8 cellular contexts compared by ENCODE assay signal in the genomic region with DNA sequence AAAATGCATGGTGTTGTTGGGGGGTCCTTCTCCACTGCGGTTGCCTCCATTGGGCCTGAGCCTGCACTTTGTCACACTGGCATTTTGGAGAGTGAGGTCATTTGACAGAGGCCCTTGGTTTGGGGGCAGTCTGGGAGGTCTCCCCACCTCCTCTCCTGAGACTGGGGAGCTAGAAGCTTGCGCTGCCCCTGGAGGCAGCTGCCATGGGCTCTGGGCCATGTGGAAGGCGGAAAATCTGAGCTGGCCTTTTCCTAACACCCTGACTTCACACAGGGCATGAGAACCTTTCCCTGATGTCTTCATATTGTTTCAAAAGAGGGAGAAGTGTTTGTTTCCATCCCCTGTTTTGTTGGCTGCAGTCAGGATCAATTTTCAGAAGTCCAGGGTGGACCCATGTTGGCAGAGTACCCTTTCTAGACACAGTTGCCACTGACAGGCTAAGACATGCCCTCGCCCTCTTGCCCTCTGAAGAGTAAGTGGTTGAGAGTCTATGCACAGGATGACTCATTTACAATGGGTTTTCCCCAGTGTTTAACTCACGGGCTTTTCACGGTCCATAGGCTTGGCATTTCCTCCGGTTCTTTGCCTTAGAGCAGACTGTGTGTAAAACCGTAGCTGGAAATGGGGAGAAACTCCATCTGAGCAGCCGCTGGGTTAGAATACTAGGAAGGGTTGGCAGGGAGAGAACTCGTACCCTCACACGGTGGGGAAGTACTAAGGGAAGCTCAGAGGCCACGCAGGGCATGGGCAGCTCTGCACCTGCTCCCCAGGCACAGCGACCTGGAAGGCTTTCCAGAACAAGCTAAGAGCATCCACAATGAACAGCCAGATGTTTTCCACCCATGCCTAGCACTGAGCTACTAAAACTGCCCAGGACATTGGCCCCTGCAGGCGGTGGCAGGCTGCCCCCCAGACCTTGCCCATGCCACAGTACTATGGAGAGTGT.
DNase-seq lines count a peak whose midpoint lies in the region; ATAC-seq and TF ChIP-seq lines count a peak whose summit lies in the region.

No MANE protein-coding gene starts in this region.

- H2AK9ac ChIP-seq in IMR-90 (replicated peaks; ENCODE audit: low read depth, low read length, poor library complexity) = peak overlapping the region; percentile 29

- dilution Hi-C loops in IMR-90 (cut with HindIII; ENCODE audit: low sequenced_read_pairs, unreplicated experiment) = no loop called here

- intact Hi-C loops in IMR-90 (cut with micrococcal nuclease) = no loop called here

- WGBS in IMR-90 (ENCODE audit: extremely low coverage in 2 of 2, insufficient read length in 1 of 2), 2 experiments = 87% methylated on average over 3 of the region's 14 CpGs; no CpG with 5 or more reads in 1 of the 2 experiments

- H3K9me3 ChIP-seq in IMR-90 (ENCODE audit: control insufficient read depth, insufficient read depth, low read length) (peaks cover 2% of the 10 kb centered on the region), BE2C (no peaks in the 10 kb centered on the region; the same call in 1 of the 2 replicates)

- H3K4me2 ChIP-seq in IMR-90 (ENCODE audit: low read depth, low read length) = no peak overlapping the region

- H3K4me1 ChIP-seq in IMR-90 (ENCODE audit: control insufficient read depth, insufficient read depth, low read length) = peaks cover 4% of the 10 kb centered on the region; the same call in 1 of the 2 replicates
- no peaks in the 10 kb centered on the region for H3K4me1 ChIP-seq in BE2C

- TF ChIP-seq POLR2A in IMR-90 (IDR thresholded peaks at IDR 0.05; ENCODE audit: low read depth, low read length) = no peak

- in situ Hi-C loops in IMR-90 (cut with MboI; ENCODE audit: low sequenced_read_pairs) = no loop called here

- H3K36me3 ChIP-seq in IMR-90 (ENCODE audit: control insufficient read depth, insufficient read depth, low read length) = no peaks in the 10 kb centered on the region
- H3K36me3 ChIP-seq in BE2C = no peaks in the 10 kb centered on the region

- no peak overlapping the region; the same call in 1 of the 2 replicates for H3K18ac ChIP-seq in IMR-90 (ENCODE audit: low read depth, low read length)

- no TSS peak for BruUV-seq in IMR-90 (replicated peaks; lab: Mats Ljungman, UMichigan)

- no peaks in the 10 kb centered on the region for H3K9me1 ChIP-seq in IMR-90 (ENCODE audit: insufficient read depth, low read length)

- H2AK5ac ChIP-seq in IMR-90 (ENCODE audit: low read depth, low read length) = no peak overlapping the region

- TF ChIP-seq RAD21 in IMR-90 (IDR thresholded peaks at IDR 0.05; ENCODE audit: low read length) = no peak

- no peak overlapping the region for H4K91ac ChIP-seq in IMR-90 (ENCODE audit: insufficient read depth, low read depth, low read length)

- H2BK120ac ChIP-seq in IMR-90 (ENCODE audit: low read depth, low read length) = no peak overlapping the region

- POLR2A ChIA-PET in IMR-90 (lab: Charles Lee; ENCODE audit: unreplicated experiment) = no interaction called here

- H4K20me1 ChIP-seq in IMR-90 (ENCODE audit: insufficient read depth, low read length) = no peaks in the 10 kb centered on the region

- DNase-seq in DMS153 treated with DMSO at 0.1 percent for 48 hours (lab: John Stamatoyannopoulos, UW; ENCODE audit: unreplicated experiment) (peak; percentile 95), IMR-90 (peak; percentile 65), NCI-H82 treated with DMSO at 0.1 percent for 48 hours (lab: John Stamatoyannopoulos, UW; ENCODE audit: unreplicated experiment) (no peak), BE2C (no peak), activated gamma-delta T cell (lab: John Stamatoyannopoulos, UW) (no peak), caudate nucleus (lab: John Stamatoyannopoulos, UW) (no peak)

- no peak overlapping the region; the same call in 1 of the 2 replicates for H4K5ac ChIP-seq in IMR-90 (ENCODE audit: low read depth, low read length)

- H3K23ac ChIP-seq in IMR-90 (ENCODE audit: low read depth, low read length) = no peak overlapping the region

- H3K56ac ChIP-seq in IMR-90 (ENCODE audit: extremely low read depth, insufficient read depth, low read length) = no peak overlapping the region

- TF ChIP-seq CTCF in IMR-90 (conservative IDR thresholded peaks at IDR 0.05; ENCODE audit: low read depth, low read length) (no peak), BE2C (IDR thresholded peaks at IDR 0.05; ENCODE audit: low read depth, low read length) (no peak)

- H3K27me3 ChIP-seq in IMR-90 (ENCODE audit: control insufficient read depth, insufficient read depth, low read length) (no peaks in the 10 kb centered on the region), BE2C (no peaks in the 10 kb centered on the region)

- H2BK5ac ChIP-seq in IMR-90 (ENCODE audit: low read depth, low read length, poor library complexity, severe bottlenecking) = no peak overlapping the region

- CTCF ChIA-PET in IMR-90 (lab: Yijun Ruan, JAX) = no interaction called here

- H3K4me3 ChIP-seq in IMR-90 (ENCODE audit: insufficient read depth, low read depth, low read length) (no peak overlapping the region), BE2C (ENCODE audit: low read depth, low read length) (no peak overlapping the region)

- no peaks in the 10 kb centered on the region for H3K79me1 ChIP-seq in IMR-90 (ENCODE audit: low read depth in 1 of 2, low read length in 2 of 2)

- ATAC-seq in GM21526 (IDR thresholded peaks at IDR 0.05; ENCODE audit: low FRiP score, unreplicated experiment) (peak; percentile 73), IMR-90 (ENCODE audit: low read depth) (peak; percentile 94), esophagus mucosa (peak; percentile 95)

- no peak overlapping the region for H2BK20ac ChIP-seq in IMR-90 (ENCODE audit: low read depth, low read length)

- H3K4ac ChIP-seq in IMR-90 (ENCODE audit: low read depth, low read length) = no peak overlapping the region

- H2AFZ ChIP-seq in IMR-90 (replicated peaks; ENCODE audit: low read length, poor library complexity) = no peak overlapping the region

- H3K14ac ChIP-seq in IMR-90 (replicated peaks; ENCODE audit: low read depth, low read length) = no peak overlapping the region

- no peak overlapping the region for H4K8ac ChIP-seq in IMR-90 (ENCODE audit: low read depth in 2 of 2, low read length in 2 of 2)

- no peak overlapping the region for H3K27ac ChIP-seq in IMR-90 (ENCODE audit: insufficient read depth, low read length)
- no peak overlapping the region for H3K27ac ChIP-seq in caudate nucleus (ENCODE audit: low read depth, low read length)

- H3K9ac ChIP-seq in IMR-90 (ENCODE audit: low read depth, low read length) = no peak overlapping the region

- H2BK15ac ChIP-seq in IMR-90 (ENCODE audit: low read depth, low read length) = no peak overlapping the region

TF ChIP-seq in IMR-90, 13 proteins besides CTCF, POLR2A, EP300 and RAD21:
- TF ChIP-seq MAFK (IDR thresholded peaks at IDR 0.05; ENCODE audit: low read depth, low read length) (no peak), BHLHE40 (IDR thresholded peaks at IDR 0.05; ENCODE audit: low read depth, low read length) (no peak)

Comparison
In these comparisons a context has a peak if more than half of its experiments do, and no peak if none do; other contexts are left out.
1. DNase-seq: peak in DMS153 treated with DMSO at 0.1 percent for 48 hours (single experiment) and IMR-90 (single experiment); none in NCI-H82 treated with DMSO at 0.1 percent for 48 hours (single experiment), BE2C (single experiment), activated gamma-delta T cell (single experiment) and caudate nucleus (0 of 61).
2. Peak in every context shown above with its lines, with median percentiles within 50 percentile points of each other: ATAC-seq.